Comparison of ENCODE assay signal across 31 cellular contexts in the genomic region with DNA sequence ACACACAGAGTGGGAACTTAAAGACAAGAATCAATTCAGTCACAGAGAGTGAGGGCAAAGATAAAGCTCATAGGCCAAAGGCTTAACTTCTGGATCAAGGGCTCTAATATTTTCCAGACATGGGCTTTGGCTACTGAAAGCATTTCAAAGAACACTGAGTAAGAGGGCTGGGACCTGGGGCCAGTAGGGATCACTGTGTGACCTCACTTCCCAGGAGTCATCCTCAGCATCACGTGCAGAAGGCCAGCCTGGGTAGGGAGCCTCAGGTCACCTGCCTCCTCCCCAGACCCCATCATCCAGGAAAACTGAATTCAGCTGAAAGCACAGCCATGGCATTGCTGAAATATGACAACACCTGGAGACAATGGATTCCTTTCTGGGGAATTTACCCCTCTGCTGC.
"Had no signal": no experiment of that assay in that cellular context is flagged by ENCODE, and none has a peak within 500 bp of the region (broad histone marks: within the 10 kb centered on the region; RNA-seq: fewer than 3 reads in every experiment).

No MANE protein-coding gene starts in this region.

- H3K27me3 ChIP-seq: adrenal gland, body of pancreas, esophagus squamous epithelium, neutrophil, sigmoid colon, stomach, thyroid gland, upper lobe of right lung had no signal

- FAIRE-seq: colon, endometrium, keratinocyte, small intestine had no signal

- H3K27ac ChIP-seq: adrenal gland, body of pancreas, epithelial cell of prostate, esophagus squamous epithelium, neutrophil, psoas muscle, sigmoid colon, stomach, thyroid gland, upper lobe of right lung, VCaP had no signal

- H3K9me3 ChIP-seq: adrenal gland, body of pancreas, esophagus squamous epithelium, neutrophil, psoas muscle, sigmoid colon, stomach, thyroid gland, upper lobe of right lung had no signal

- DNase-seq: activated CD4-positive, alpha-beta T cell treated with anti-CD3 and anti-CD28 coated beads for 4 hours; activated CD4-positive, alpha-beta T cell treated with anti-CD3 and anti-CD28 coated beads, Interleukin-2, amount 50 U/mL, for 4 hours; activated CD8-positive, alpha-beta memory T cell treated with anti-CD3 and anti-CD28 coated beads for 24 hours; activated effector memory CD4-positive, alpha-beta T cell treated with Interleukin-2 at 50 U/mL for 16 hours; activated naive CD4-positive, alpha-beta T cell treated with Interleukin-2 at 50 U/mL for 16 hours; activated naive CD8-positive, alpha-beta T cell treated with anti-CD3 and anti-CD28 coated beads for 36 hours; adrenal gland; body of pancreas; dermis blood vessel endothelial cell; effector CD8-positive, alpha-beta T cell; esophagus squamous epithelium; head of caudate nucleus; hippocampal formation; left colon; mammary epithelial cell; naive B cell; nephron progenitor cell; psoas muscle; sigmoid colon; small intestine; stimulated activated CD4-positive, alpha-beta T cell treated with anti-CD3 and anti-CD28 coated beads, Interleukin-1b, Interleukin-23, amount 100 ng/mL, for 48 hours; stimulated activated naive B cell treated with anti-CD40 and anti-IgM and Interleukin-4, amounts not matched to agents 10 μg/mL and 1 μg/mL and 100 μg/mL, for 72 hours; stomach; thyroid gland; upper lobe of right lung had no signal

- ATAC-seq: body of pancreas; left colon; psoas muscle; stimulated activated naive B cell treated with anti-CD40 and anti-IgM and Interleukin-4, amounts not matched to agents 10 μg/mL and 1 μg/mL and 100 μg/mL, for 72 hours; upper lobe of right lung had no signal

- H3K36me3 ChIP-seq: adrenal gland, esophagus squamous epithelium, neutrophil, sigmoid colon, stomach, thyroid gland, upper lobe of right lung had no signal

- H3K4me3 ChIP-seq: adrenal gland, body of pancreas, esophagus squamous epithelium, psoas muscle, sigmoid colon, stomach, thyroid gland, upper lobe of right lung had no signal
